In the genomic region with DNA sequence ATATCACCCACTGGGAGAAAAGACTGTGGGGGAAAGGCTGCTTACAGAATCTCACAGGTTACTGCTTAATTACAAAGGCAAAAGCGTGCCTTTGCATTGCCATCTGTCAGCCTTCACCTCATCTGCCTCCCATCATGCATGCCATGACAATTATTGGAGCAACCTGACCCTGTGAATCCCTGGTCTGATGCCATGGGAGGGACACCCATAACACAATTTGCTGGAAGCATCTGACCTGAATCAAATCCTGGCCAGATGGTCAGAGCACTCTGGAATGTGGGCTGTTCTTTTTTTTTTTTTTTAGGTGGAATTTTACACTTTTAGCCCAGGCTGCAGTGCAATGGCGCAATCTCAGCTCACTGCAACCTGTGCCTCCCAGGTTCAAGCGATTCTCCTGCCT, we compare ENCODE assay signal across 22 cellular contexts. TPM values are rescaled to one million over a fixed set of nuclear protein-coding genes. Genes with fewer than 3 reads are reported as not detected.
DNase-seq lines count a peak whose midpoint lies in the region; TF ChIP-seq lines count a peak whose summit lies in the region.
"Had no signal": no experiment of that assay in that cellular context is flagged by ENCODE, and none has a peak within 500 bp of the region (broad histone marks: within the 10 kb centered on the region; RNA-seq: fewer than 3 reads in every experiment).

No MANE protein-coding gene starts in this region.

- H3K4me1 ChIP-seq in subcutaneous abdominal adipose tissue (ENCODE audit: control insufficient read depth in 5 of 5, insufficient read depth in 5 of 5, low read length in 5 of 5) (peaks cover 0 to 24% (median 15%) of the 10 kb centered on the region in 5 donors), breast epithelium (no peaks in the 10 kb centered on the region)
- H3K4me1 ChIP-seq: foreskin keratinocyte, testis had no signal

- no peaks in the 10 kb centered on the region for H3K9me3 Mint-ChIP-seq in activated naive CD4-positive, alpha-beta T cell treated with anti-CD3 and anti-CD28 coated beads, Interleukin-2, amount 50 U/mL, for 24 hours
- H3K9me3 Mint-ChIP-seq in activated naive CD4-positive, alpha-beta T cell treated with anti-CD3 and anti-CD28 coated beads for 36 hours, result no peaks in the 10 kb centered on the region
- H3K9me3 Mint-ChIP-seq: activated T-cell treated with anti-CD3 and anti-CD28 coated beads, Interleukin-2, amount 50 U/mL, for 4 hours; IgD-negative memory B cell had no signal

- peak overlapping the region; percentile 86 for H3K27ac ChIP-seq in subcutaneous abdominal adipose tissue (ENCODE audit: low read depth, low read length)
- no peak overlapping the region for H3K27ac ChIP-seq in breast epithelium
- H3K27ac ChIP-seq: foreskin keratinocyte, testis had no signal

- no peak for TF ChIP-seq CTCF in breast epithelium (IDR thresholded peaks at IDR 0.05)

- CTCF ChIA-PET in activated naive CD4-positive, alpha-beta T cell treated with anti-CD3 and anti-CD28 coated beads for 36 hours (lab: Charles Lee), result no interaction called here

- H3K9me3 ChIP-seq in subcutaneous abdominal adipose tissue (ENCODE audit: control insufficient read depth in 5 of 5, low read length in 5 of 5) (no peaks in the 10 kb centered on the region), breast epithelium (no peaks in the 10 kb centered on the region)
- H3K9me3 ChIP-seq: testis had no signal

- no peak overlapping the region for H3K9ac ChIP-seq in subcutaneous abdominal adipose tissue (ENCODE audit: low read length in 5 of 5)

- H3K36me3 Mint-ChIP-seq in activated naive CD4-positive, alpha-beta T cell treated with anti-CD3 and anti-CD28 coated beads, Interleukin-2, amount 50 U/mL, for 24 hours, result no peaks in the 10 kb centered on the region
- no peaks in the 10 kb centered on the region for H3K36me3 Mint-ChIP-seq in activated naive CD4-positive, alpha-beta T cell treated with anti-CD3 and anti-CD28 coated beads for 36 hours (ENCODE audit: low read depth)
- H3K36me3 Mint-ChIP-seq: activated naive CD4-positive, alpha-beta T cell treated with anti-CD3 and anti-CD28 coated beads, Interleukin-2, amount 50 U/mL, for 72 hours; IgD-negative memory B cell had no signal

- H3K27ac Mint-ChIP-seq in activated naive CD4-positive, alpha-beta T cell treated with anti-CD3 and anti-CD28 coated beads, Interleukin-2, amount 50 U/mL, for 24 hours, result peak overlapping the region; percentile 46
- no peak overlapping the region for H3K27ac Mint-ChIP-seq in activated naive CD4-positive, alpha-beta T cell treated with anti-CD3 and anti-CD28 coated beads for 36 hours
- H3K27ac Mint-ChIP-seq: nephron had no signal

- H3K4me3 Mint-ChIP-seq in activated naive CD4-positive, alpha-beta T cell treated with anti-CD3 and anti-CD28 coated beads, Interleukin-2, amount 50 U/mL, for 24 hours, result no peak overlapping the region
- no peak overlapping the region for H3K4me3 Mint-ChIP-seq in activated naive CD4-positive, alpha-beta T cell treated with anti-CD3 and anti-CD28 coated beads for 36 hours
- H3K4me3 Mint-ChIP-seq: IgD-negative memory B cell, nephron had no signal

- peaks cover 72% of the 10 kb centered on the region for H3K4me1 Mint-ChIP-seq in activated naive CD4-positive, alpha-beta T cell treated with anti-CD3 and anti-CD28 coated beads, Interleukin-2, amount 50 U/mL, for 24 hours
- H3K4me1 Mint-ChIP-seq in activated naive CD4-positive, alpha-beta T cell treated with anti-CD3 and anti-CD28 coated beads for 36 hours (ENCODE audit: low read depth), result peaks cover 46% of the 10 kb centered on the region
- H3K4me1 Mint-ChIP-seq: nephron had no signal

- intact Hi-C loops in activated naive CD4-positive, alpha-beta T cell treated with anti-CD3 and anti-CD28 coated beads for 36 hours (cut with micrococcal nuclease), result loop anchor here (5.0 to 10.0 kb wide), 3 partner anchors 99 to 1964 kb away; a partner anchor contains a TSS
- intact Hi-C loops in breast epithelium (cut with DNase I; ENCODE audit: low total_unique reads), result no loop called here

- H3K4me3 ChIP-seq in subcutaneous abdominal adipose tissue (ENCODE audit: low read depth in 1 of 5, low read length in 5 of 5), result no peak overlapping the region
- no peak overlapping the region for H3K4me3 ChIP-seq in breast epithelium
- H3K4me3 ChIP-seq: testis had no signal

- no peaks in the 10 kb centered on the region for H3K27me3 Mint-ChIP-seq in activated naive CD4-positive, alpha-beta T cell treated with anti-CD3 and anti-CD28 coated beads, Interleukin-2, amount 50 U/mL, for 24 hours
- H3K27me3 Mint-ChIP-seq in activated naive CD4-positive, alpha-beta T cell treated with anti-CD3 and anti-CD28 coated beads for 36 hours (ENCODE audit: low read depth), result no peaks in the 10 kb centered on the region

- no peaks in the 10 kb centered on the region for H3K36me3 ChIP-seq in subcutaneous abdominal adipose tissue (ENCODE audit: control insufficient read depth in 5 of 5, insufficient read depth in 5 of 5, low read length in 5 of 5)
- no peaks in the 10 kb centered on the region for H3K36me3 ChIP-seq in breast epithelium

- no peak for TF ChIP-seq POLR2A in breast epithelium (IDR thresholded peaks at IDR 0.05)

- H3K27me3 ChIP-seq in subcutaneous abdominal adipose tissue (ENCODE audit: control insufficient read depth in 5 of 5, insufficient read depth in 4 of 5, low read length in 5 of 5), result no peaks in the 10 kb centered on the region
- no peaks in the 10 kb centered on the region for H3K27me3 ChIP-seq in breast epithelium
- H3K27me3 ChIP-seq: testis had no signal

- no peak for DNase-seq in activated naive CD4-positive, alpha-beta T cell treated with anti-CD3 and anti-CD28 coated beads for 36 hours
- peak; percentile 5 for DNase-seq in LHCN-M2 (ENCODE audit: low read depth)
- DNase-seq in cerebellar cortex (ENCODE audit: low spot score), result peak; percentile 97
- DNase-seq in breast epithelium (ENCODE audit: low spot score in 2 of 2), result no peak
- no peak for DNase-seq in midbrain (lab: John Stamatoyannopoulos, UW)
- no peak for DNase-seq in NOMO-1 treated with DMSO at 0.1 percent for 48 hours (lab: John Stamatoyannopoulos, UW; ENCODE audit: unreplicated experiment)
- DNase-seq: activated T-cell treated with anti-CD3 and anti-CD28 coated beads, Interleukin-2, amount 50 U/mL, for 4 hours; CD8-positive, alpha-beta memory T cell; dermis blood vessel endothelial cell; DMS79; foreskin keratinocyte; hippocampal formation; NCI-H187 treated with DMSO at 0.1 percent for 48 hours; small intestine; stimulated activated CD4-positive, alpha-beta T cell treated with anti-CD3 and anti-CD28 coated beads, Interleukin-4, amount 100 ng/mL, for 1 hour; testis had no signal

RNA-seq across cellular contexts. Expression of a gene that starts 11.6 kb away (rescaled TPM):
- 10 to 100 TPM; 19.3 to 20.0 TPM for total RNA-seq in activated naive CD4-positive, alpha-beta T cell treated with anti-CD3 and anti-CD28 coated beads for 36 hours
- total RNA-seq in LHCN-M2 (2014; rRNA removed) (2.4 and 4.0 TPM in 2 replicates), breast epithelium (10 to 100 TPM; 27.1 to 51.5 (median 37.7) TPM)
- polyA plus RNA-seq in LHCN-M2 (2012), result 1.1 TPM
- polyA plus RNA-seq: endothelial cell of umbilical vein had no signal

Comparison
In these comparisons a context has a peak if more than half of its experiments do, and no peak if none do; other contexts are left out.
1. DNase-seq: peak in LHCN-M2 (single experiment) and cerebellar cortex (single experiment); none in activated naive CD4-positive, alpha-beta T cell treated with anti-CD3 and anti-CD28 coated beads for 36 hours (single experiment), breast epithelium (0 of 2), midbrain (single experiment) and NOMO-1 treated with DMSO at 0.1 percent for 48 hours (single experiment).